ENCODE assay signal across 2 cellular contexts in the genomic region with DNA sequence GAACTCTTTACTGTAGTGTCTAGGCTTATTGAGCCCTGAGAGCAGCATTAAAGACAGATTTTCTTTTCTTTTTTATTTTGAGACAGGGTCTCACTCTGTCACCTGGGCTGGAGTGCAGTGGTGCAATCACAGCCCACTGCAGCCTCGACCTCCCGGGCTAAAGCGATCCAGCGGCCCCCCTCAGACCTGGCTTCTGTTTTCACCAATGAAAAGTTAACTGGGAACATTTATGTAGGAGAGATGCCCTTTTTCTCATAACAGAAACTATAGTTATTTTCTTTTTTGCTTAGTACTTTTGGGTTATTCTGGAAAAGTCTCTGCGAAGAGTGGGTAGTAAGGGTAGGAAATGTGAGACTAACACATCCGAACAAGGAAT.
TF ChIP-seq lines count a peak whose summit lies in the region.

No MANE protein-coding gene starts in this region.

TF ChIP-seq in SK-N-SH, 30 proteins besides CTCF, POLR2A, EP300 and RAD21:
- TF ChIP-seq FOXM1 (IDR thresholded peaks at IDR 0.05; ENCODE audit: low read depth) (no peak), REST (IDR thresholded peaks at IDR 0.05; ENCODE audit: low read depth, low read length) (no peak)
- TF ChIP-seq, protein P1, sequence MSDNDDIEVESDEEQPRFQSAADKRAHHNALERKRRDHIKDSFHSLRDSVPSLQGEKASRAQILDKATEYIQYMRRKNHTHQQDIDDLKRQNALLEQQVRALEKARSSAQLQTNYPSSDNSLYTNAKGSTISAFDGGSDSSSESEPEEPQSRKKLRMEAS (IDR thresholded peaks at IDR 0.05; ENCODE audit: low read depth), result no peak

TF ChIP-seq in SK-N-SH treated with all-trans-retinoic acid at 6 μM for 48 hours, 23 proteins besides CTCF, POLR2A, EP300 and RAD21:
- no peak for TF ChIP-seq ZFP30 (CRISPR knock-in tag; IDR thresholded peaks at IDR 0.05)
- no peak for TF ChIP-seq BACH2 (CRISPR knock-in tag; IDR thresholded peaks at IDR 0.05; ENCODE audit: borderline replicate concordance)
- TF ChIP-seq OSR1 (CRISPR knock-in tag; IDR thresholded peaks at IDR 0.05), result no peak
- no peak for TF ChIP-seq ESRRG (CRISPR knock-in tag; IDR thresholded peaks at IDR 0.05)
- no peak for TF ChIP-seq TCF4 (CRISPR knock-in tag; IDR thresholded peaks at IDR 0.05; ENCODE audit: borderline replicate concordance)
- no peak for TF ChIP-seq POU6F1 (CRISPR knock-in tag; IDR thresholded peaks at IDR 0.05; ENCODE audit: borderline replicate concordance, low read depth)
- TF ChIP-seq TOX (CRISPR knock-in tag; IDR thresholded peaks at IDR 0.05; ENCODE audit: borderline replicate concordance), result no peak
- TF ChIP-seq, protein P2, sequence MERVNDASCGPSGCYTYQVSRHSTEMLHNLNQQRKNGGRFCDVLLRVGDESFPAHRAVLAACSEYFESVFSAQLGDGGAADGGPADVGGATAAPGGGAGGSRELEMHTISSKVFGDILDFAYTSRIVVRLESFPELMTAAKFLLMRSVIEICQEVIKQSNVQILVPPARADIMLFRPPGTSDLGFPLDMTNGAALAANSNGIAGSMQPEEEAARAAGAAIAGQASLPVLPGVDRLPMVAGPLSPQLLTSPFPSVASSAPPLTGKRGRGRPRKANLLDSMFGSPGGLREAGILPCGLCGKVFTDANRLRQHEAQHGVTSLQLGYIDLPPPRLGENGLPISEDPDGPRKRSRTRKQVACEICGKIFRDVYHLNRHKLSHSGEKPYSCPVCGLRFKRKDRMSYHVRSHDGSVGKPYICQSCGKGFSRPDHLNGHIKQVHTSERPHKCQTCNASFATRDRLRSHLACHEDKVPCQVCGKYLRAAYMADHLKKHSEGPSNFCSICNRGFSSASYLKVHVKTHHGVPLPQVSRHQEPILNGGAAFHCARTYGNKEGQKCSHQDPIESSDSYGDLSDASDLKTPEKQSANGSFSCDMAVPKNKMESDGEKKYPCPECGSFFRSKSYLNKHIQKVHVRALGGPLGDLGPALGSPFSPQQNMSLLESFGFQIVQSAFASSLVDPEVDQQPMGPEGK (CRISPR knock-in tag; IDR thresholded peaks at IDR 0.05; ENCODE audit: borderline replicate concordance), result no peak
- no peak for TF ChIP-seq PPARA (CRISPR knock-in tag; IDR thresholded peaks at IDR 0.05; ENCODE audit: borderline replicate concordance)
